ENCODE assay signal across 8 cellular contexts in the genomic region with DNA sequence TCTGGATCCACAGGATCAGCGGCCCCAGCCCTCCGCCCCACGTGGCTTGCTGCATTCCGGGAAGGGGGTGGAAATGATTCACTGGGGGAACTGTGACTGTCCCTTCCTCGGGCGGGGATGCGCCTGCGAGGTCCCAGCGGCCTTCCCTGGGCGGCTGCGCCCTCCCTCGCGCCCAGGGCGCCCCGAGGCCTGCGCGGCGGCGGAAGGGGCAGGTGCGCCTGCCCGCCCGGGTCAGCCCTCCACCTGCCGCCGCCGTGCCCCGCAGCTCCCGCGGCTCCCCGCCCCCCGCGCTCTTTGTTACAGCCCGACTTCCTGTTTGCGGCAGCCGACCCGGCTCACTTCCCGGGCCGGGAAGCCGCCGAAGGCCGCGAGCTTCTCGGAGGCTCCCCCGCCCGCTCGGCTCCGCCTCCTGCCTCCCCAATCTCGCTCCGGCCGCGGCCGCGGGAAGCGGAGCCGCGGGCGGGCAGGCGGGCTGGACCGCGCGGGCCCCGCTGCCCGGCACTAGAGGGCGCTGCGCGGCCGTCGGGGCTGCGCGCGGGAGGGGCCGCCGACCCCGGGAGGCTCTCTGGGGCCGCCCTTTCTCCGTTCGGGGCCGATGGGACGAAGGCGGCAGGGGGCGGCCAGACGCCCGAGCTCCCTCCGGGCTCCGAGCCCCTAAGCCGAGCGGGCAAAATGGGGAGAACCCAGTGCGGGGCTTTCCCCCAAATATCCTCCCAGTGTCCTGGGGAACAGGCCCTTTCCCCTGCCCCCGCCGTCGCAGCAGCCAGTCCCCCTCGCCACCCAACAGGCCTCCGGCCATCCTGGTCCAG. TPM values are rescaled to one million over a fixed set of nuclear protein-coding genes. Genes with fewer than 3 reads are reported as not detected.
DNase-seq lines count a peak whose midpoint lies in the region; ATAC-seq, FAIRE-seq and TF ChIP-seq lines count a peak whose summit lies in the region.

No MANE protein-coding gene starts in this region.

- H3K4me3 Mint-ChIP-seq in CD14-positive monocyte = peak overlapping the region; percentile 77 to 88
- peak overlapping the region; percentile 77 for H3K4me3 Mint-ChIP-seq in activated T-helper 1 cell treated with anti-CD3 and anti-CD28 coated beads, Interleukin-12 subunit alpha, Interleukin-12 subunit beta, Interleukin-2, Interleukin-4 antibody, amounts not matched to agents 30 ng/mL and 10 ng/mL and 1 ng/mL, durations not matched to agents 14 hours and 24 hours and 36 hours
- H3K4me3 Mint-ChIP-seq in naive thymus-derived CD8-positive, alpha-beta T cell = peak overlapping the region; percentile 75 to 89 (median 82)
- H3K4me3 Mint-ChIP-seq in stimulated activated naive CD8-positive, alpha-beta T cell treated with anti-CD3 and anti-CD28 coated beads, Interleukin-15, amount 100 ng/mL, for 72 hours = peak overlapping the region; percentile 88 to 94

- no TSS peak for BruUV-seq in PC-3 (replicated peaks; lab: Mats Ljungman, UMichigan)

- peaks cover 9 to 16% (median 12%) of the 10 kb centered on the region in 3 donors for H3K27me3 Mint-ChIP-seq in CD14-positive monocyte (ENCODE audit: low read depth in 3 of 3)
- peaks cover 4% of the 10 kb centered on the region for H3K27me3 Mint-ChIP-seq in activated T-helper 1 cell treated with anti-CD3 and anti-CD28 coated beads, Interleukin-12 subunit alpha, Interleukin-12 subunit beta, Interleukin-2, Interleukin-4 antibody, amounts not matched to agents 30 ng/mL and 10 ng/mL and 1 ng/mL, durations not matched to agents 14 hours and 24 hours and 36 hours (ENCODE audit: insufficient read depth)
- H3K27me3 Mint-ChIP-seq in naive thymus-derived CD8-positive, alpha-beta T cell = no peaks in the 10 kb centered on the region
- H3K27me3 Mint-ChIP-seq in stimulated activated naive CD8-positive, alpha-beta T cell treated with anti-CD3 and anti-CD28 coated beads, Interleukin-15, amount 100 ng/mL, for 72 hours = no peaks in the 10 kb centered on the region

- ATAC-seq in HG03457 (IDR thresholded peaks at IDR 0.05; ENCODE audit: unreplicated experiment) (peak; percentile 62), PC-3 (peak; percentile 78)
- ATAC-seq in naive thymus-derived CD8-positive, alpha-beta T cell = peak; percentile 59 to 81
- peak; percentile 90 for ATAC-seq in stimulated activated naive CD8-positive, alpha-beta T cell treated with anti-CD3 and anti-CD28 coated beads, Interleukin-15, amount 100 ng/mL, for 72 hours

- H3K27ac ChIP-seq in PC-3 (ENCODE audit: low read length) (peak overlapping the region; percentile 58), fibroblast of lung (ENCODE audit: insufficient read depth, low read length) (peak overlapping the region; percentile 78)

- H3K9ac ChIP-seq in PC-3 (ENCODE audit: low read length) = peak overlapping the region; percentile 72
- H3K9ac ChIP-seq in fibroblast of lung (ENCODE audit: insufficient read depth, low read length) = peak overlapping the region; percentile 72

- H2AFZ ChIP-seq in PC-3 (ENCODE audit: low read length) = peak overlapping the region; percentile 85
- peak overlapping the region; percentile 74 for H2AFZ ChIP-seq in fibroblast of lung (ENCODE audit: low read length)

- DNase-seq in CD14-positive monocyte (ENCODE audit: low spot score) = peak; percentile 65
- peak; percentile 85 for DNase-seq in GM19239 (ENCODE audit: insufficient read length, low spot score)
- DNase-seq in PC-3 = peak; percentile 84
- DNase-seq in activated T-helper 1 cell treated with anti-CD3 and anti-CD28 coated beads, Interleukin-12 subunit alpha, Interleukin-12 subunit beta, Interleukin-2, Interleukin-4 antibody, amounts not matched to agents 30 ng/mL and 10 ng/mL and 1 ng/mL, durations not matched to agents 14 hours and 24 hours and 36 hours (ENCODE audit: low spot score) = peak; percentile 66
- peak; percentile 68 to 70 for DNase-seq in fibroblast of lung (ENCODE audit: low read depth in 2 of 2)
- peak; percentile 43 to 80 (median 68) for DNase-seq in naive thymus-derived CD8-positive, alpha-beta T cell
- DNase-seq in stimulated activated naive CD8-positive, alpha-beta T cell treated with anti-CD3 and anti-CD28 coated beads, Interleukin-15, amount 100 ng/mL, for 72 hours = peak; percentile 75 to 79

- H3K4me1 ChIP-seq in PC-3 (ENCODE audit: insufficient read depth, low read length) (peaks cover 29% of the 10 kb centered on the region), fibroblast of lung (ENCODE audit: control insufficient read depth, extremely low read depth, insufficient read depth, low read length) (peaks cover 24% of the 10 kb centered on the region)

- intact Hi-C loops in CD14-positive monocyte (cut with micrococcal nuclease) = loop anchor here in 1 of 2 donors (5.0 to 10.0 kb wide), 2 partner anchors 34 to 83 kb away; no protein-coding TSS in a partner anchor
- intact Hi-C loops in PC-3 (cut with micrococcal nuclease) = loop anchor here (1.0 to 5.0 kb wide), 2 partner anchors 34 to 77 kb away; no protein-coding TSS in a partner anchor
- intact Hi-C loops in activated T-helper 1 cell treated with anti-CD3 and anti-CD28 coated beads, Interleukin-12 subunit alpha, Interleukin-12 subunit beta, Interleukin-2, Interleukin-4 antibody, amounts not matched to agents 30 ng/mL and 10 ng/mL and 1 ng/mL, durations not matched to agents 14 hours and 24 hours and 36 hours (cut with micrococcal nuclease) = loop anchor here (1.0 to 5.0 kb wide), 5 partner anchors 12 to 341 kb away; a partner anchor contains a TSS

- H3K36me3 ChIP-seq in PC-3 (ENCODE audit: low read depth, low read length) = no peaks in the 10 kb centered on the region
- no peaks in the 10 kb centered on the region for H3K36me3 ChIP-seq in fibroblast of lung (ENCODE audit: control insufficient read depth, insufficient read depth, low read length)

- no peaks in the 10 kb centered on the region for H4K20me1 ChIP-seq in PC-3 (ENCODE audit: low read length)
- no peaks in the 10 kb centered on the region for H4K20me1 ChIP-seq in fibroblast of lung (ENCODE audit: control insufficient read depth, extremely low read depth, insufficient read depth, low read length)

- FAIRE-seq in GM19239 (lab: Jason Lieb, UNC) = peak; percentile 45

- H3K79me2 ChIP-seq in PC-3 (ENCODE audit: low read length) (no peaks in the 10 kb centered on the region), fibroblast of lung (ENCODE audit: control insufficient read depth, insufficient read depth, low read length) (no peaks in the 10 kb centered on the region)

- peaks cover 35% of the 10 kb centered on the region for H3K4me1 Mint-ChIP-seq in CD14-positive monocyte
- peaks cover 23% of the 10 kb centered on the region for H3K4me1 Mint-ChIP-seq in activated T-helper 1 cell treated with anti-CD3 and anti-CD28 coated beads, Interleukin-12 subunit alpha, Interleukin-12 subunit beta, Interleukin-2, Interleukin-4 antibody, amounts not matched to agents 30 ng/mL and 10 ng/mL and 1 ng/mL, durations not matched to agents 14 hours and 24 hours and 36 hours (ENCODE audit: low read depth)
- peaks cover 18 to 39% (median 35%) of the 10 kb centered on the region in 4 donors for H3K4me1 Mint-ChIP-seq in naive thymus-derived CD8-positive, alpha-beta T cell
- H3K4me1 Mint-ChIP-seq in stimulated activated naive CD8-positive, alpha-beta T cell treated with anti-CD3 and anti-CD28 coated beads, Interleukin-15, amount 100 ng/mL, for 72 hours = peaks cover 49% of the 10 kb centered on the region

- H3K27me3 ChIP-seq in PC-3 (ENCODE audit: low read length) = no peaks in the 10 kb centered on the region
- H3K27me3 ChIP-seq in fibroblast of lung (ENCODE audit: control insufficient read depth, insufficient read depth, low read length) = no peaks in the 10 kb centered on the region

- CTCF ChIA-PET in PC-3 (lab: Charles Lee) = interaction anchor here (0.5 to 2.2 kb wide), 11 partner anchors 9 to 146 kb away, joined by 3 to 22 read pairs (median 5); a partner anchor contains a TSS

- no peaks in the 10 kb centered on the region for H3K9me2 ChIP-seq in PC-3 (replicated peaks; ENCODE audit: low read length)

- H3K4me2 ChIP-seq in PC-3 (ENCODE audit: low read length) (peak overlapping the region; percentile 86), fibroblast of lung (ENCODE audit: extremely low read depth, insufficient read depth, low read length) (peak overlapping the region; percentile 92)

- H3K36me3 Mint-ChIP-seq in CD14-positive monocyte = no peaks in the 10 kb centered on the region
- no peaks in the 10 kb centered on the region for H3K36me3 Mint-ChIP-seq in activated T-helper 1 cell treated with anti-CD3 and anti-CD28 coated beads, Interleukin-12 subunit alpha, Interleukin-12 subunit beta, Interleukin-2, Interleukin-4 antibody, amounts not matched to agents 30 ng/mL and 10 ng/mL and 1 ng/mL, durations not matched to agents 14 hours and 24 hours and 36 hours (ENCODE audit: low read depth)
- no peaks in the 10 kb centered on the region for H3K36me3 Mint-ChIP-seq in naive thymus-derived CD8-positive, alpha-beta T cell

- H3K4me3 ChIP-seq in PC-3 (ENCODE audit: low read length) (peak overlapping the region; percentile 71), fibroblast of lung (replicated peaks in 1 of 4; ENCODE audit: control extremely low read depth in 1 of 4, insufficient read depth in 1 of 4, low read depth in 3 of 4, low read length in 4 of 4) (peak overlapping the region; percentile 30 to 60 (median 50))

- H3K9me3 Mint-ChIP-seq in CD14-positive monocyte = no peaks in the 10 kb centered on the region
- no peaks in the 10 kb centered on the region for H3K9me3 Mint-ChIP-seq in activated T-helper 1 cell treated with anti-CD3 and anti-CD28 coated beads, Interleukin-12 subunit alpha, Interleukin-12 subunit beta, Interleukin-2, Interleukin-4 antibody, amounts not matched to agents 30 ng/mL and 10 ng/mL and 1 ng/mL, durations not matched to agents 14 hours and 24 hours and 36 hours
- H3K9me3 Mint-ChIP-seq in naive thymus-derived CD8-positive, alpha-beta T cell = no peaks in the 10 kb centered on the region
- H3K9me3 Mint-ChIP-seq in stimulated activated naive CD8-positive, alpha-beta T cell treated with anti-CD3 and anti-CD28 coated beads, Interleukin-15, amount 100 ng/mL, for 72 hours = no peaks in the 10 kb centered on the region

- POLR2A ChIA-PET in PC-3 (lab: Charles Lee; ENCODE audit: unreplicated experiment) = interaction anchor here (0.6 to 1.3 kb wide), 7 partner anchors 13 to 444 kb away, joined by 3 to 11 read pairs (median 4); no protein-coding TSS in a partner anchor
- POLR2A ChIA-PET in naive thymus-derived CD8-positive, alpha-beta T cell (lab: Charles Lee) = interaction anchor here (0.6 to 4.3 kb wide), 13 partner anchors 8 to 175 kb away, joined by 3 to 50 read pairs (median 5); a partner anchor contains a TSS

- TF ChIP-seq CTCF in CD14-positive monocyte (IDR thresholded peaks at IDR 0.05) (peak; percentile 76), PC-3 (conservative IDR thresholded peaks at IDR 0.05; ENCODE audit: low read depth, low read length) (peak; percentile 43), fibroblast of lung (conservative IDR thresholded peaks at IDR 0.05 in 1 of 2, IDR thresholded peaks at IDR 0.05 in 1 of 2; ENCODE audit: low read depth in 1 of 2, low read length in 2 of 2) (peak; percentile 19 to 20)

- H3F3A ChIP-seq in PC-3 (ENCODE audit: low read length, unreplicated experiment) = no peaks in the 10 kb centered on the region

- H3K9me3 ChIP-seq in PC-3 (ENCODE audit: low read length) (no peaks in the 10 kb centered on the region), fibroblast of lung (ENCODE audit: control insufficient read depth, insufficient read depth, low read depth, low read length) (no peaks in the 10 kb centered on the region)

- peak overlapping the region in 6 of 7 donors; percentile 37 to 86 (median 54) for H3K27ac Mint-ChIP-seq in CD14-positive monocyte
- peak overlapping the region; percentile 72 for H3K27ac Mint-ChIP-seq in activated T-helper 1 cell treated with anti-CD3 and anti-CD28 coated beads, Interleukin-12 subunit alpha, Interleukin-12 subunit beta, Interleukin-2, Interleukin-4 antibody, amounts not matched to agents 30 ng/mL and 10 ng/mL and 1 ng/mL, durations not matched to agents 14 hours and 24 hours and 36 hours
- H3K27ac Mint-ChIP-seq in naive thymus-derived CD8-positive, alpha-beta T cell = peak overlapping the region; percentile 78 to 94 (median 86)
- peak overlapping the region; percentile 75 to 94 for H3K27ac Mint-ChIP-seq in stimulated activated naive CD8-positive, alpha-beta T cell treated with anti-CD3 and anti-CD28 coated beads, Interleukin-15, amount 100 ng/mL, for 72 hours

RNA-seq across cellular contexts. Expression of a gene that starts 11.5 kb away (rescaled TPM):
- polyA plus RNA-seq in CD14-positive monocyte (not detected), fibroblast of lung (7.5 and 14.8 TPM in 2 replicates)
- total RNA-seq in PC-3 (2014; rRNA removed) (6.2 and 13.3 TPM in 2 replicates), fibroblast of lung (33.1 and 62.6 TPM in 2 replicates)
- total RNA-seq in activated T-helper 1 cell treated with anti-CD3 and anti-CD28 coated beads, Interleukin-12 subunit alpha, Interleukin-12 subunit beta, Interleukin-2, Interleukin-4 antibody, amounts not matched to agents 30 ng/mL and 10 ng/mL and 1 ng/mL, durations not matched to agents 14 hours and 24 hours and 36 hours = 11.7 and 12.4 TPM in 2 replicates
- polyA plus RNA-seq in fibroblast of lung (2012) = 8.3 and 18.5 TPM in 2 replicates
- 7.5 and 16.7 TPM in 2 replicates for polyA minus RNA-seq in fibroblast of lung (ENCODE audit: low replicate concordance)
- total RNA-seq in naive thymus-derived CD8-positive, alpha-beta T cell = 1 to 10 TPM; 8.9 to 9.2 TPM
- not detected for polyA plus RNA-seq in naive thymus-derived CD8-positive, alpha-beta T cell

RNA-seq across cellular contexts. Expression of a gene that starts 12.6 kb away (rescaled TPM):
- polyA plus RNA-seq in CD14-positive monocyte = not detected
- 2.2 and 2.9 TPM in 2 replicates for total RNA-seq in PC-3 (2014; rRNA removed)
- total RNA-seq in activated T-helper 1 cell treated with anti-CD3 and anti-CD28 coated beads, Interleukin-12 subunit alpha, Interleukin-12 subunit beta, Interleukin-2, Interleukin-4 antibody, amounts not matched to agents 30 ng/mL and 10 ng/mL and 1 ng/mL, durations not matched to agents 14 hours and 24 hours and 36 hours = 0.29 and 0.36 TPM in 2 replicates
- total RNA-seq in fibroblast of lung = under 0.01 TPM in 2 replicates
- 0.18 and 1.0 TPM in 2 replicates for polyA plus RNA-seq in fibroblast of lung
- polyA plus RNA-seq in fibroblast of lung (2012) = 0.22 and 1.5 TPM in 2 replicates
- 0.39 and 6.4 TPM in 2 replicates for polyA minus RNA-seq in fibroblast of lung (ENCODE audit: low replicate concordance)
- under 1 TPM in 1 of 2 experiments, not detected in 1; 0.16 TPM for total RNA-seq in naive thymus-derived CD8-positive, alpha-beta T cell
- polyA plus RNA-seq in naive thymus-derived CD8-positive, alpha-beta T cell = not detected

RNA-seq across cellular contexts. Expression of a gene that starts 47.5 kb away (rescaled TPM):
- polyA plus RNA-seq in CD14-positive monocyte (10 to 100 TPM; 21.8 to 22.8 TPM), fibroblast of lung (15.5 and 21.3 TPM in 2 replicates)
- total RNA-seq in PC-3 (2014; rRNA removed) (37.6 and 39.5 TPM in 2 replicates), fibroblast of lung (33.4 and 36.7 TPM in 2 replicates)
- 15.0 and 16.7 TPM in 2 replicates for total RNA-seq in activated T-helper 1 cell treated with anti-CD3 and anti-CD28 coated beads, Interleukin-12 subunit alpha, Interleukin-12 subunit beta, Interleukin-2, Interleukin-4 antibody, amounts not matched to agents 30 ng/mL and 10 ng/mL and 1 ng/mL, durations not matched to agents 14 hours and 24 hours and 36 hours
- 23.4 and 29.5 TPM in 2 replicates for polyA plus RNA-seq in fibroblast of lung (2012)
- 75.7 and 108 TPM in 2 replicates for polyA minus RNA-seq in fibroblast of lung (ENCODE audit: low replicate concordance)
- total RNA-seq in naive thymus-derived CD8-positive, alpha-beta T cell = 10 to 100 TPM; 20.4 to 20.7 TPM
- polyA plus RNA-seq in naive thymus-derived CD8-positive, alpha-beta T cell = 10 to 100 TPM; 11.1 to 19.2 (median 15.0) TPM

Comparison
In these comparisons a context has a peak if more than half of its experiments do, and no peak if none do; other contexts are left out.
1. Peak in every context shown above with its lines: DNase-seq, ATAC-seq, H3K4me3 ChIP-seq and H3K27ac ChIP-seq.
2. CTCF ChIP-seq: peak in every context shown above with its lines; median percentile 76 in CD14-positive monocyte; 43 in PC-3; 20 in fibroblast of lung.